ENCODE assay signal across 1 cellular context in the genomic region with DNA sequence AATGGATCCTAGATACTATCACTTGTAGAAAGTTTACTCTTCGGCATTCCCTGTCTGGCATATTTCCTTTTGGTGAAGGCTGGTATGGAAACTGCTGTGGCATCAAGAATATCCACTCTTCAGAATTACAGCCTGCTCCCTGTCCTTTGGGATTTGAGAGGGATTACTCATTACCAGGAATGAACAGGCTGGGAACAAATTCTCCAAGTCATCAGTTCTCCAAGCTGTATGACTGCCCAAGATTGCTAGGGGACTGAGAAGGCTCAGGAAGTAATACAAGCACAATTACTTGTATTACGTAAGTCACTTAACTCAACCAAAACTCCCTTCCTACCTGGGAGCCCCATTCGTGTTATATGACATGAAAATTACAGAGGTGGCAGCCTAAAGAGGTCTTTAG.
TF ChIP-seq lines count a peak whose summit lies in the region.

No MANE protein-coding gene starts in this region.

TF ChIP-seq in GM23338, 12 proteins besides CTCF, POLR2A, EP300 and RAD21 (continued from another document):
- TF ChIP-seq, protein P1, sequence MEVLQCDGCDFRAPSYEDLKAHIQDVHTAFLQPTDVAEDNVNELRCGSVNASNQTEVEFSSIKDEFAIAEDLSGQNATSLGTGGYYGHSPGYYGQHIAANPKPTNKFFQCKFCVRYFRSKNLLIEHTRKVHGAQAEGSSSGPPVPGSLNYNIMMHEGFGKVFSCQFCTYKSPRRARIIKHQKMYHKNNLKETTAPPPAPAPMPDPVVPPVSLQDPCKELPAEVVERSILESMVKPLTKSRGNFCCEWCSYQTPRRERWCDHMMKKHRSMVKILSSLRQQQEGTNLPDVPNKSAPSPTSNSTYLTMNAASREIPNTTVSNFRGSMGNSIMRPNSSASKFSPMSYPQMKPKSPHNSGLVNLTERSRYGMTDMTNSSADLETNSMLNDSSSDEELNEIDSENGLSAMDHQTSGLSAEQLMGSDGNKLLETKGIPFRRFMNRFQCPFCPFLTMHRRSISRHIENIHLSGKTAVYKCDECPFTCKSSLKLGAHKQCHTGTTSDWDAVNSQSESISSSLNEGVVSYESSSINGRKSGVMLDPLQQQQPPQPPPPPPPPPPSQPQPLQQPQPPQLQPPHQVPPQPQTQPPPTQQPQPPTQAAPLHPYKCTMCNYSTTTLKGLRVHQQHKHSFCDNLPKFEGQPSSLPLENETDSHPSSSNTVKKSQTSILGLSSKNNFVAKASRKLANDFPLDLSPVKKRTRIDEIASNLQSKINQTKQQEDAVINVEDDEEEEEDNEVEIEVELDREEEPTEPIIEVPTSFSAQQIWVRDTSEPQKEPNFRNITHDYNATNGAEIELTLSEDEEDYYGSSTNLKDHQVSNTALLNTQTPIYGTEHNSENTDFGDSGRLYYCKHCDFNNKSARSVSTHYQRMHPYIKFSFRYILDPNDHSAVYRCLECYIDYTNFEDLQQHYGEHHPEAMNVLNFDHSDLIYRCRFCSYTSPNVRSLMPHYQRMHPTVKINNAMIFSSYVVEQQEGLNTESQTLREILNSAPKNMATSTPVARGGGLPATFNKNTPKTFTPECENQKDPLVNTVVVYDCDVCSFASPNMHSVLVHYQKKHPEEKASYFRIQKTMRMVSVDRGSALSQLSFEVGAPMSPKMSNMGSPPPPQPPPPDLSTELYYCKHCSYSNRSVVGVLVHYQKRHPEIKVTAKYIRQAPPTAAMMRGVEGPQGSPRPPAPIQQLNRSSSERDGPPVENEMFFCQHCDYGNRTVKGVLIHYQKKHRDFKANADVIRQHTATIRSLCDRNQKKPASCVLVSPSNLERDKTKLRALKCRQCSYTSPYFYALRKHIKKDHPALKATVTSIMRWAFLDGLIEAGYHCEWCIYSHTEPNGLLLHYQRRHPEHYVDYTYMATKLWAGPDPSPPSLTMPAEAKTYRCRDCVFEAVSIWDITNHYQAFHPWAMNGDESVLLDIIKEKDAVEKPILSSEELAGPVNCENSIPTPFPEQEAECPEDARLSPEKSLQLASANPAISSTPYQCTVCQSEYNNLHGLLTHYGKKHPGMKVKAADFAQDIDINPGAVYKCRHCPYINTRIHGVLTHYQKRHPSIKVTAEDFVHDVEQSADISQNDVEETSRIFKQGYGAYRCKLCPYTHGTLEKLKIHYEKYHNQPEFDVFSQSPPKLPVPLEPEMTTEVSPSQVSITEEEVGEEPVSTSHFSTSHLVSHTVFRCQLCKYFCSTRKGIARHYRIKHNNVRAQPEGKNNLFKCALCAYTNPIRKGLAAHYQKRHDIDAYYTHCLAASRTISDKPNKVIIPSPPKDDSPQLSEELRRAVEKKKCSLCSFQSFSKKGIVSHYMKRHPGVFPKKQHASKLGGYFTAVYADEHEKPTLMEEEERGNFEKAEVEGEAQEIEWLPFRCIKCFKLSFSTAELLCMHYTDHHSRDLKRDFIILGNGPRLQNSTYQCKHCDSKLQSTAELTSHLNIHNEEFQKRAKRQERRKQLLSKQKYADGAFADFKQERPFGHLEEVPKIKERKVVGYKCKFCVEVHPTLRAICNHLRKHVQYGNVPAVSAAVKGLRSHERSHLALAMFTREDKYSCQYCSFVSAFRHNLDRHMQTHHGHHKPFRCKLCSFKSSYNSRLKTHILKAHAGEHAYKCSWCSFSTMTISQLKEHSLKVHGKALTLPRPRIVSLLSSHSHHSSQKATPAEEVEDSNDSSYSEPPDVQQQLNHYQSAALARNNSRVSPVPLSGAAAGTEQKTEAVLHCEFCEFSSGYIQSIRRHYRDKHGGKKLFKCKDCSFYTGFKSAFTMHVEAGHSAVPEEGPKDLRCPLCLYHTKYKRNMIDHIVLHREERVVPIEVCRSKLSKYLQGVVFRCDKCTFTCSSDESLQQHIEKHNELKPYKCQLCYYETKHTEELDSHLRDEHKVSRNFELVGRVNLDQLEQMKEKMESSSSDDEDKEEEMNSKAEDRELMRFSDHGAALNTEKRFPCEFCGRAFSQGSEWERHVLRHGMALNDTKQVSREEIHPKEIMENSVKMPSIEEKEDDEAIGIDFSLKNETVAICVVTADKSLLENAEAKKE (CRISPR knock-in tag; IDR thresholded peaks at IDR 0.05) = no peak
- TF ChIP-seq EZH2phosphoT487 (IDR thresholded peaks at IDR 0.05; ENCODE audit: unreplicated experiment) = no peak
- TF ChIP-seq EZH2 (IDR thresholded peaks at IDR 0.05; ENCODE audit: low read depth, unreplicated experiment) = no peak
- TF ChIP-seq, protein P2, sequence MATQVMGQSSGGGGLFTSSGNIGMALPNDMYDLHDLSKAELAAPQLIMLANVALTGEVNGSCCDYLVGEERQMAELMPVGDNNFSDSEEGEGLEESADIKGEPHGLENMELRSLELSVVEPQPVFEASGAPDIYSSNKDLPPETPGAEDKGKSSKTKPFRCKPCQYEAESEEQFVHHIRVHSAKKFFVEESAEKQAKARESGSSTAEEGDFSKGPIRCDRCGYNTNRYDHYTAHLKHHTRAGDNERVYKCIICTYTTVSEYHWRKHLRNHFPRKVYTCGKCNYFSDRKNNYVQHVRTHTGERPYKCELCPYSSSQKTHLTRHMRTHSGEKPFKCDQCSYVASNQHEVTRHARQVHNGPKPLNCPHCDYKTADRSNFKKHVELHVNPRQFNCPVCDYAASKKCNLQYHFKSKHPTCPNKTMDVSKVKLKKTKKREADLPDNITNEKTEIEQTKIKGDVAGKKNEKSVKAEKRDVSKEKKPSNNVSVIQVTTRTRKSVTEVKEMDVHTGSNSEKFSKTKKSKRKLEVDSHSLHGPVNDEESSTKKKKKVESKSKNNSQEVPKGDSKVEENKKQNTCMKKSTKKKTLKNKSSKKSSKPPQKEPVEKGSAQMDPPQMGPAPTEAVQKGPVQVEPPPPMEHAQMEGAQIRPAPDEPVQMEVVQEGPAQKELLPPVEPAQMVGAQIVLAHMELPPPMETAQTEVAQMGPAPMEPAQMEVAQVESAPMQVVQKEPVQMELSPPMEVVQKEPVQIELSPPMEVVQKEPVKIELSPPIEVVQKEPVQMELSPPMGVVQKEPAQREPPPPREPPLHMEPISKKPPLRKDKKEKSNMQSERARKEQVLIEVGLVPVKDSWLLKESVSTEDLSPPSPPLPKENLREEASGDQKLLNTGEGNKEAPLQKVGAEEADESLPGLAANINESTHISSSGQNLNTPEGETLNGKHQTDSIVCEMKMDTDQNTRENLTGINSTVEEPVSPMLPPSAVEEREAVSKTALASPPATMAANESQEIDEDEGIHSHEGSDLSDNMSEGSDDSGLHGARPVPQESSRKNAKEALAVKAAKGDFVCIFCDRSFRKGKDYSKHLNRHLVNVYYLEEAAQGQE (IDR thresholded peaks at IDR 0.05; ENCODE audit: unreplicated experiment) = no peak
- no peak for TF ChIP-seq NANOG (IDR thresholded peaks at IDR 0.05; ENCODE audit: borderline replicate concordance)
